ENCODE assay signal across 8 cellular contexts in genomic region chr7:87345166-87345927, GRCh38. TPM values are rescaled to one million over a fixed set of nuclear protein-coding genes. Genes with fewer than 3 reads are reported as not detected.
DNase-seq lines count a peak whose midpoint lies in the region; ATAC-seq and TF ChIP-seq lines count a peak whose summit lies in the region.

A gene with protein sequence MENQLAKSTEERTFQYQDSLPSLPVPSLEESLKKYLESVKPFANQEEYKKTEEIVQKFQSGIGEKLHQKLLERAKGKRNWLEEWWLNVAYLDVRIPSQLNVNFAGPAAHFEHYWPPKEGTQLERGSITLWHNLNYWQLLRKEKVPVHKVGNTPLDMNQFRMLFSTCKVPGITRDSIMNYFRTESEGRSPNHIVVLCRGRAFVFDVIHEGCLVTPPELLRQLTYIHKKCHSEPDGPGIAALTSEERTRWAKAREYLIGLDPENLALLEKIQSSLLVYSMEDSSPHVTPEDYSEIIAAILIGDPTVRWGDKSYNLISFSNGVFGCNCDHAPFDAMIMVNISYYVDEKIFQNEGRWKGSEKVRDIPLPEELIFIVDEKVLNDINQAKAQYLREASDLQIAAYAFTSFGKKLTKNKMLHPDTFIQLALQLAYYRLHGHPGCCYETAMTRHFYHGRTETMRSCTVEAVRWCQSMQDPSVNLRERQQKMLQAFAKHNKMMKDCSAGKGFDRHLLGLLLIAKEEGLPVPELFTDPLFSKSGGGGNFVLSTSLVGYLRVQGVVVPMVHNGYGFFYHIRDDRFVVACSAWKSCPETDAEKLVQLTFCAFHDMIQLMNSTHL (plus strand): TSS chr7:87345664. CDS start chr7:87349069, 3,405 bp downstream.

- peak within 1 kb of the TSS; percentile 83 for H3K4me3 ChIP-seq in GM23248

- in situ Hi-C loops in GM23248 (cut with MboI) = no loop called here

- H3K9me3 Mint-ChIP-seq in activated T-helper 2 cell treated with anti-CD3 and anti-CD28 coated beads, Interferon-gamma antibody, Interleukin-2, Interleukin-4, amounts not matched to agents 10 μg/mL and 5 μg/mL and 100 μg/mL, durations not matched to agents 14 hours and 24 hours and 36 hours = no peaks in the 10 kb centered on the region
- no peaks in the 10 kb centered on the region for H3K9me3 Mint-ChIP-seq in natural killer cell

- H4K20me1 ChIP-seq in GM23248 (ENCODE audit: insufficient read depth) = no peaks in the 10 kb centered on the region

- H3F3A ChIP-seq in GM23248 (ENCODE audit: insufficient read depth) = peaks cover 11% of the 10 kb centered on the region; the same call in 1 of the 2 replicates

- H3K27ac ChIP-seq in GM23248 = peak within 1 kb of the TSS; percentile 61

- no peaks in the 10 kb centered on the region for H3K9me3 ChIP-seq in GM23248 (ENCODE audit: low read depth)

- H3K4me1 ChIP-seq in GM23248 (ENCODE audit: insufficient read depth) = peaks cover 35% of the 10 kb centered on the region

- H3K27me3 Mint-ChIP-seq in activated T-helper 2 cell treated with anti-CD3 and anti-CD28 coated beads, Interferon-gamma antibody, Interleukin-2, Interleukin-4, amounts not matched to agents 10 μg/mL and 5 μg/mL and 100 μg/mL, durations not matched to agents 14 hours and 24 hours and 36 hours (ENCODE audit: low read depth) = no peaks in the 10 kb centered on the region
- no peaks in the 10 kb centered on the region for H3K27me3 Mint-ChIP-seq in natural killer cell (ENCODE audit: low read depth in 2 of 2)

- ATAC-seq in natural killer cell = peak; percentile 96 to 99 (median 98)

- no peak for TF ChIP-seq CTCF in natural killer cell (IDR thresholded peaks at IDR 0.05)

- H3K36me3 ChIP-seq in GM23248 (ENCODE audit: low read depth) = no peaks in the 10 kb centered on the region

- peak within 1 kb of the TSS; percentile 96 for H2AFZ ChIP-seq in GM23248

- peak within 1 kb of the TSS; percentile 88 for H3K4me2 ChIP-seq in GM23248 (ENCODE audit: unreplicated experiment)

- DNase-seq in Daoy (ENCODE audit: low read depth) (peak; percentile 94), GM23248 (peak; percentile 97), Kasumi-1 (lab: John Stamatoyannopoulos, UW) (peak; percentile 86 to 90), RPMI7951 (ENCODE audit: low read depth) (peak; percentile 93), fibroblast of peridontal ligament (ENCODE audit: extremely low read depth) (peak; percentile 84), natural killer cell (peak; percentile 93)
- DNase-seq in activated T-helper 2 cell treated with anti-CD3 and anti-CD28 coated beads, Interferon-gamma antibody, Interleukin-2, Interleukin-4, amounts not matched to agents 10 μg/mL and 5 μg/mL and 100 μg/mL, durations not matched to agents 14 hours and 24 hours and 36 hours (ENCODE audit: low spot score) = peak; percentile 92
- peak; percentile 85 to 93 (median 90) for DNase-seq in stimulated activated naive CD4-positive, alpha-beta T cell (lab: John Stamatoyannopoulos, UW)

- H3K27me3 ChIP-seq in GM23248 (replicated peaks; ENCODE audit: insufficient read depth) = no peaks in the 10 kb centered on the region

- H3K79me2 ChIP-seq in GM23248 (ENCODE audit: insufficient read depth) = peaks cover 14% of the 10 kb centered on the region; the same call in 1 of the 2 replicates

- peak within 1 kb of the TSS; percentile 72 for H3K9ac ChIP-seq in GM23248

- peaks cover 38% of the 10 kb centered on the region for H3K4me1 Mint-ChIP-seq in activated T-helper 2 cell treated with anti-CD3 and anti-CD28 coated beads, Interferon-gamma antibody, Interleukin-2, Interleukin-4, amounts not matched to agents 10 μg/mL and 5 μg/mL and 100 μg/mL, durations not matched to agents 14 hours and 24 hours and 36 hours (ENCODE audit: low read depth)
- peaks cover 48 to 49% of the 10 kb centered on the region in 2 donors for H3K4me1 Mint-ChIP-seq in natural killer cell

- no peaks in the 10 kb centered on the region for H3K9me2 ChIP-seq in GM23248 (ENCODE audit: insufficient read depth)

- H3K27ac Mint-ChIP-seq in activated T-helper 2 cell treated with anti-CD3 and anti-CD28 coated beads, Interferon-gamma antibody, Interleukin-2, Interleukin-4, amounts not matched to agents 10 μg/mL and 5 μg/mL and 100 μg/mL, durations not matched to agents 14 hours and 24 hours and 36 hours = peak within 1 kb of the TSS; percentile 79
- peak within 1 kb of the TSS; percentile 91 to 96 for H3K27ac Mint-ChIP-seq in natural killer cell

- intact Hi-C loops in activated T-helper 2 cell treated with anti-CD3 and anti-CD28 coated beads, Interferon-gamma antibody, Interleukin-2, Interleukin-4, amounts not matched to agents 10 μg/mL and 5 μg/mL and 100 μg/mL, durations not matched to agents 14 hours and 24 hours and 36 hours (cut with micrococcal nuclease) = loop anchor here (1.0 to 10.0 kb wide), 7 partner anchors 23 to 869 kb away; partner anchors contain the start of genes DBF4, DMTF1, RUNDC3B and SLC25A40
- intact Hi-C loops in natural killer cell (cut with micrococcal nuclease) = loop anchor here (1.0 to 10.0 kb wide), 4 partner anchors 127 to 283 kb away; partner anchors contain the start of genes DMTF1, RUNDC3B and TMEM243

- peaks cover 32% of the 10 kb centered on the region for H3K36me3 Mint-ChIP-seq in activated T-helper 2 cell treated with anti-CD3 and anti-CD28 coated beads, Interferon-gamma antibody, Interleukin-2, Interleukin-4, amounts not matched to agents 10 μg/mL and 5 μg/mL and 100 μg/mL, durations not matched to agents 14 hours and 24 hours and 36 hours (ENCODE audit: low read depth)
- peaks cover 4% of the 10 kb centered on the region for H3K36me3 Mint-ChIP-seq in natural killer cell

- WGBS in GM23248 (ENCODE audit: low coverage in 1 of 2, low lambda C conversion rate in 2 of 2, missing lambda C conversion rate in 2 of 2), 2 experiments = 2% methylated on average over 44 to 47 of the region's 53 CpGs

- H3K4me3 Mint-ChIP-seq in activated T-helper 2 cell treated with anti-CD3 and anti-CD28 coated beads, Interferon-gamma antibody, Interleukin-2, Interleukin-4, amounts not matched to agents 10 μg/mL and 5 μg/mL and 100 μg/mL, durations not matched to agents 14 hours and 24 hours and 36 hours (ENCODE audit: low read depth) = peak within 1 kb of the TSS; percentile 87
- H3K4me3 Mint-ChIP-seq in natural killer cell = peak within 1 kb of the TSS; percentile 92

RNA-seq across cellular contexts. Expression of the gene that starts here (rescaled TPM):
- total RNA-seq in Daoy (2014; rRNA removed; shearing (Covaris generic)) = 8.7 and 10.2 TPM in 2 replicates
- 11.9 and 13.4 TPM in 2 replicates for total RNA-seq in GM23248 (2014; rRNA removed; shearing (Covaris generic))
- 11.1 and 12.0 TPM in 2 replicates for polyA plus RNA-seq in GM23248 (2016; fragmentation: Nextera tagmentation; extraction: Ambion mirVana)
- 13.9 and 21.6 TPM in 2 replicates for total RNA-seq in RPMI7951 (2014; rRNA removed; shearing (Covaris generic))
- 7.5 and 7.9 TPM in 2 replicates for total RNA-seq in activated T-helper 2 cell treated with anti-CD3 and anti-CD28 coated beads, Interferon-gamma antibody, Interleukin-2, Interleukin-4, amounts not matched to agents 10 μg/mL and 5 μg/mL and 100 μg/mL, durations not matched to agents 14 hours and 24 hours and 36 hours
- 10 to 100 TPM; 17.5 to 19.0 (median 17.9) TPM for total RNA-seq in natural killer cell

Comparison
In these comparisons a context has a peak if more than half of its experiments do, and no peak if none do; other contexts are left out.
1. Peak in every context shown above with its lines: DNase-seq, ATAC-seq, H3K4me3 ChIP-seq and H3K27ac ChIP-seq.